Comparison of ENCODE assay signal across 11 cellular contexts in genomic region chr12:47088021-47088944, GRCh38. TPM values are rescaled to one million over a fixed set of nuclear protein-coding genes. Genes with fewer than 3 reads are reported as not detected.
A peak's percentile ranks its signal among the peaks of the same experiment; 100 is the strongest.
DNase-seq lines count a peak whose midpoint lies in the region; ATAC-seq and TF ChIP-seq lines count a peak whose summit lies in the region.
"Had no signal": no experiment of that assay in that cellular context is flagged by ENCODE, and none has a peak within 500 bp of the region (broad histone marks: within the 10 kb centered on the region; RNA-seq: fewer than 3 reads in every experiment).

No MANE protein-coding gene starts in this region.

- H4K91ac ChIP-seq in mesenchymal stem cell (ENCODE audit: low read length): no peak overlapping the region

- in situ Hi-C loops in brain microvascular endothelial cell (cut with HindIII; ENCODE audit: low pct_ligation_motif_present, low sequenced_read_pairs): no loop called here

- intact Hi-C loops in CD8-positive, alpha-beta T cell (cut with DNase I, micrococcal nuclease): no loop called here

- no peak overlapping the region for H3K4me2 ChIP-seq in mesenchymal stem cell (ENCODE audit: low read length, poor library complexity, severe bottlenecking)
- H3K4me2 ChIP-seq: BLaER1 treated with 17β-estradiol and CSF1 and Interleukin-3, amounts not matched to agents 10 nM and 100 nM had no signal

- no peak overlapping the region for H4K8ac ChIP-seq in mesenchymal stem cell (ENCODE audit: low read length)

- H3K4me3 Mint-ChIP-seq in CD8-positive, alpha-beta T cell: no peak overlapping the region
- H3K4me3 Mint-ChIP-seq: stimulated activated naive CD8-positive, alpha-beta T cell treated with anti-CD3 and anti-CD28 coated beads, Interleukin-15, amount 100 ng/mL, for 72 hours had no signal

- H3K4ac ChIP-seq in mesenchymal stem cell (ENCODE audit: low read depth in 1 of 2, low read length in 2 of 2): no peak overlapping the region

- H3K23ac ChIP-seq in mesenchymal stem cell (ENCODE audit: low read length in 2 of 2): no peak overlapping the region

- H3K14ac ChIP-seq in mesenchymal stem cell (ENCODE audit: low read length in 2 of 2): no peak overlapping the region

- no peak for TF ChIP-seq CTCF in CD8-positive, alpha-beta T cell (IDR thresholded peaks at IDR 0.05)
- no peak for TF ChIP-seq CTCF in brain microvascular endothelial cell (IDR thresholded peaks at IDR 0.05; ENCODE audit: low read depth, low read length, missing control alignments)

- peaks cover 47% of the 10 kb centered on the region for H3K4me1 Mint-ChIP-seq in CD8-positive, alpha-beta T cell (ENCODE audit: low read depth)

- no peak overlapping the region for H3K27ac ChIP-seq in CD8-positive, alpha-beta T cell (ENCODE audit: low read depth, low read length)
- peak overlapping the region; percentile 88 for H3K27ac ChIP-seq in brain microvascular endothelial cell
- H3K27ac ChIP-seq in mesenchymal stem cell (ENCODE audit: low read length, poor library complexity, severe bottlenecking): peak overlapping the region; percentile 93
- H3K27ac ChIP-seq: BLaER1 treated with 17β-estradiol and CSF1 and Interleukin-3, amounts not matched to agents 10 nM and 100 nM had no signal

- peak overlapping the region; percentile 38 for H3K27ac Mint-ChIP-seq in CD8-positive, alpha-beta T cell
- H3K27ac Mint-ChIP-seq: stimulated activated naive CD8-positive, alpha-beta T cell treated with anti-CD3 and anti-CD28 coated beads, Interleukin-15, amount 100 ng/mL, for 72 hours had no signal

- H2BK12ac ChIP-seq in mesenchymal stem cell (ENCODE audit: low read length in 2 of 2): no peak overlapping the region

- peaks cover 13% of the 10 kb centered on the region for H3K9me3 Mint-ChIP-seq in CD8-positive, alpha-beta T cell

- POLR2A ChIA-PET in CD8-positive, alpha-beta T cell (lab: Charles Lee): interaction anchor here (1.2 kb wide), 1 partner anchor 9 kb away, joined by 4 read pairs; the partner anchor contains the start of gene PCED1B

- H3K18ac ChIP-seq in mesenchymal stem cell (ENCODE audit: low read depth in 1 of 2, low read length in 2 of 2): peak overlapping the region in 1 of 2 experiments; percentile 1

- peak overlapping the region; percentile 14 for H2AK5ac ChIP-seq in mesenchymal stem cell (ENCODE audit: low read length, severe bottlenecking)

- peak overlapping the region; percentile 54 for H2BK5ac ChIP-seq in mesenchymal stem cell (ENCODE audit: low read depth, low read length, poor library complexity, severe bottlenecking)

- peaks cover 33% of the 10 kb centered on the region for H3K4me1 ChIP-seq in CD8-positive, alpha-beta T cell (ENCODE audit: insufficient read depth, low read length)
- H3K4me1 ChIP-seq in mesenchymal stem cell (ENCODE audit: control insufficient read depth, insufficient read depth, low read depth, low read length): peaks cover 9% of the 10 kb centered on the region

- peaks cover 6% of the 10 kb centered on the region for H3K9me3 ChIP-seq in CD8-positive, alpha-beta T cell (ENCODE audit: low read length)
- no peaks in the 10 kb centered on the region for H3K9me3 ChIP-seq in mesenchymal stem cell (ENCODE audit: control insufficient read depth, low read length)

- DNase-seq in CD8-positive, alpha-beta T cell: no peak
- peak in 2 of 3 experiments; percentile 92 to 98 for DNase-seq in NCI-H1417 (lab: John Stamatoyannopoulos, UW)
- DNase-seq in brain microvascular endothelial cell: peak; percentile 56
- DNase-seq in mesenchymal stem cell: peak; percentile 50
- no peak for DNase-seq in NCI-H1048 (lab: John Stamatoyannopoulos, UW)
- DNase-seq in activated CD4-positive, alpha-beta T cell treated with anti-CD3 and anti-CD28 coated beads, Interleukin-2, amount 50 U/mL, for 4 hours: no peak
- DNase-seq: nucleus accumbens; stimulated activated naive CD8-positive, alpha-beta T cell treated with anti-CD3 and anti-CD28 coated beads, Interleukin-15, amount 100 ng/mL, for 72 hours had no signal

- no peaks in the 10 kb centered on the region for H3K27me3 Mint-ChIP-seq in CD8-positive, alpha-beta T cell (ENCODE audit: low read depth)
- H3K27me3 Mint-ChIP-seq: stimulated activated naive CD8-positive, alpha-beta T cell treated with anti-CD3 and anti-CD28 coated beads, Interleukin-15, amount 100 ng/mL, for 72 hours had no signal

- no peak for ATAC-seq in CD8-positive, alpha-beta T cell
- ATAC-seq in HG02870 (IDR thresholded peaks at IDR 0.05; ENCODE audit: unreplicated experiment) (no peak), GM18519 (IDR thresholded peaks at IDR 0.05; ENCODE audit: low FRiP score, unreplicated experiment) (no peak)
- ATAC-seq: stimulated activated naive CD8-positive, alpha-beta T cell treated with anti-CD3 and anti-CD28 coated beads, Interleukin-15, amount 100 ng/mL, for 72 hours had no signal

- no peak overlapping the region for H2AFZ ChIP-seq in mesenchymal stem cell (ENCODE audit: low read depth, low read length)

- WGBS in mesenchymal stem cell: 27% methylated on average over 6 of the region's 7 CpGs

- H3K9ac ChIP-seq in mesenchymal stem cell (ENCODE audit: low read length): no peak overlapping the region
- H3K9ac ChIP-seq: BLaER1 treated with 17β-estradiol and CSF1 and Interleukin-3, amounts not matched to agents 10 nM and 100 nM had no signal

- H3K4me3 ChIP-seq in CD8-positive, alpha-beta T cell (ENCODE audit: low read depth, low read length): no peak overlapping the region
- H3K4me3 ChIP-seq in brain microvascular endothelial cell (ENCODE audit: low read depth, low read length) (no peak overlapping the region), mesenchymal stem cell (ENCODE audit: insufficient read depth in 1 of 2, low read depth in 1 of 2, low read length in 2 of 2) (no peak overlapping the region)
- H3K4me3 ChIP-seq: BLaER1 treated with 17β-estradiol and CSF1 and Interleukin-3, amounts not matched to agents 10 nM and 100 nM had no signal

- H3K36me3 ChIP-seq in CD8-positive, alpha-beta T cell (ENCODE audit: insufficient read depth, low read length): no peaks in the 10 kb centered on the region
- H3K36me3 ChIP-seq in brain microvascular endothelial cell (replicated peaks) (no peaks in the 10 kb centered on the region), mesenchymal stem cell (ENCODE audit: control insufficient read depth in 1 of 2, insufficient read depth in 2 of 2, low read depth in 1 of 2, low read length in 2 of 2) (no peaks in the 10 kb centered on the region)
- H3K36me3 ChIP-seq: BLaER1 treated with 17β-estradiol and CSF1 and Interleukin-3, amounts not matched to agents 10 nM and 100 nM had no signal

- H2BK120ac ChIP-seq in mesenchymal stem cell (ENCODE audit: low read depth, low read length): no peak overlapping the region

- H3K27me3 ChIP-seq in CD8-positive, alpha-beta T cell (ENCODE audit: insufficient read depth, low read length): no peaks in the 10 kb centered on the region
- H3K27me3 ChIP-seq in brain microvascular endothelial cell (replicated peaks) (no peaks in the 10 kb centered on the region), mesenchymal stem cell (ENCODE audit: control insufficient read depth in 1 of 2, insufficient read depth in 1 of 2, low read length in 2 of 2) (no peaks in the 10 kb centered on the region)

- peaks cover 7% of the 10 kb centered on the region for H3K36me3 Mint-ChIP-seq in CD8-positive, alpha-beta T cell

- CTCF ChIA-PET in CD8-positive, alpha-beta T cell (lab: Charles Lee): no interaction called here

- no peak overlapping the region for H2BK15ac ChIP-seq in mesenchymal stem cell (ENCODE audit: low read depth, poor library complexity, severe bottlenecking)

- H3K79me1 ChIP-seq in mesenchymal stem cell (replicated peaks; ENCODE audit: low read length, poor library complexity, severe bottlenecking): peaks cover 3% of the 10 kb centered on the region

RNA-seq across cellular contexts. Expression of gene AMIGO2, which starts 8.5 kb away (rescaled TPM):
- 10 to 100 TPM; 12.5 to 13.5 TPM for total RNA-seq in CD8-positive, alpha-beta T cell
- polyA plus RNA-seq in mesenchymal stem cell (2013, experiment 1 of 2): 13.2 TPM
- polyA plus RNA-seq in mesenchymal stem cell (2013, experiment 2 of 2): 13.5 TPM

RNA-seq across cellular contexts. Expression of gene PCED1B, which starts 8.9 kb away (rescaled TPM):
- 10 to 100 TPM; 32.9 to 33.7 TPM for total RNA-seq in CD8-positive, alpha-beta T cell
- 3.0 TPM for polyA plus RNA-seq in mesenchymal stem cell (2013, experiment 1 of 2)
- 2.4 TPM for polyA plus RNA-seq in mesenchymal stem cell (2013, experiment 2 of 2)

Comparison
In these comparisons a context has a peak if more than half of its experiments do, and no peak if none do; other contexts are left out.
1. DNase-seq: peak in NCI-H1417 (2 of 3), brain microvascular endothelial cell (single experiment) and mesenchymal stem cell (single experiment); none in CD8-positive, alpha-beta T cell (0 of 7), NCI-H1048 (single experiment) and activated CD4-positive, alpha-beta T cell treated with anti-CD3 and anti-CD28 coated beads, Interleukin-2, amount 50 U/mL, for 4 hours (0 of 2).